Comparison of ENCODE assay signal across 1 cellular context in genomic region chr9:120435066-120435465, GRCh38.
TF ChIP-seq lines count a peak whose summit lies in the region.

No MANE protein-coding gene starts in this region.

TF ChIP-seq in WTC11, 78 proteins besides CTCF, POLR2A, EP300 and RAD21 (continued from another document):
- TF ChIP-seq, protein P1, sequence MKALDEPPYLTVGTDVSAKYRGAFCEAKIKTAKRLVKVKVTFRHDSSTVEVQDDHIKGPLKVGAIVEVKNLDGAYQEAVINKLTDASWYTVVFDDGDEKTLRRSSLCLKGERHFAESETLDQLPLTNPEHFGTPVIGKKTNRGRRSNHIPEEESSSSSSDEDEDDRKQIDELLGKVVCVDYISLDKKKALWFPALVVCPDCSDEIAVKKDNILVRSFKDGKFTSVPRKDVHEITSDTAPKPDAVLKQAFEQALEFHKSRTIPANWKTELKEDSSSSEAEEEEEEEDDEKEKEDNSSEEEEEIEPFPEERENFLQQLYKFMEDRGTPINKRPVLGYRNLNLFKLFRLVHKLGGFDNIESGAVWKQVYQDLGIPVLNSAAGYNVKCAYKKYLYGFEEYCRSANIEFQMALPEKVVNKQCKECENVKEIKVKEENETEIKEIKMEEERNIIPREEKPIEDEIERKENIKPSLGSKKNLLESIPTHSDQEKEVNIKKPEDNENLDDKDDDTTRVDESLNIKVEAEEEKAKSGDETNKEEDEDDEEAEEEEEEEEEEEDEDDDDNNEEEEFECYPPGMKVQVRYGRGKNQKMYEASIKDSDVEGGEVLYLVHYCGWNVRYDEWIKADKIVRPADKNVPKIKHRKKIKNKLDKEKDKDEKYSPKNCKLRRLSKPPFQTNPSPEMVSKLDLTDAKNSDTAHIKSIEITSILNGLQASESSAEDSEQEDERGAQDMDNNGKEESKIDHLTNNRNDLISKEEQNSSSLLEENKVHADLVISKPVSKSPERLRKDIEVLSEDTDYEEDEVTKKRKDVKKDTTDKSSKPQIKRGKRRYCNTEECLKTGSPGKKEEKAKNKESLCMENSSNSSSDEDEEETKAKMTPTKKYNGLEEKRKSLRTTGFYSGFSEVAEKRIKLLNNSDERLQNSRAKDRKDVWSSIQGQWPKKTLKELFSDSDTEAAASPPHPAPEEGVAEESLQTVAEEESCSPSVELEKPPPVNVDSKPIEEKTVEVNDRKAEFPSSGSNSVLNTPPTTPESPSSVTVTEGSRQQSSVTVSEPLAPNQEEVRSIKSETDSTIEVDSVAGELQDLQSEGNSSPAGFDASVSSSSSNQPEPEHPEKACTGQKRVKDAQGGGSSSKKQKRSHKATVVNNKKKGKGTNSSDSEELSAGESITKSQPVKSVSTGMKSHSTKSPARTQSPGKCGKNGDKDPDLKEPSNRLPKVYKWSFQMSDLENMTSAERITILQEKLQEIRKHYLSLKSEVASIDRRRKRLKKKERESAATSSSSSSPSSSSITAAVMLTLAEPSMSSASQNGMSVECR (CRISPR knock-in tag; IDR thresholded peaks at IDR 0.05; ENCODE audit: borderline replicate concordance), result no peak
- TF ChIP-seq PRRX2 (CRISPR knock-in tag; IDR thresholded peaks at IDR 0.05) (no peak), JUN (CRISPR knock-in tag; IDR thresholded peaks at IDR 0.05) (no peak), SP1 (CRISPR knock-in tag; conservative IDR thresholded peaks at IDR 0.05) (no peak), AR (CRISPR knock-in tag; IDR thresholded peaks at IDR 0.05) (no peak)
- TF ChIP-seq, protein P2, sequence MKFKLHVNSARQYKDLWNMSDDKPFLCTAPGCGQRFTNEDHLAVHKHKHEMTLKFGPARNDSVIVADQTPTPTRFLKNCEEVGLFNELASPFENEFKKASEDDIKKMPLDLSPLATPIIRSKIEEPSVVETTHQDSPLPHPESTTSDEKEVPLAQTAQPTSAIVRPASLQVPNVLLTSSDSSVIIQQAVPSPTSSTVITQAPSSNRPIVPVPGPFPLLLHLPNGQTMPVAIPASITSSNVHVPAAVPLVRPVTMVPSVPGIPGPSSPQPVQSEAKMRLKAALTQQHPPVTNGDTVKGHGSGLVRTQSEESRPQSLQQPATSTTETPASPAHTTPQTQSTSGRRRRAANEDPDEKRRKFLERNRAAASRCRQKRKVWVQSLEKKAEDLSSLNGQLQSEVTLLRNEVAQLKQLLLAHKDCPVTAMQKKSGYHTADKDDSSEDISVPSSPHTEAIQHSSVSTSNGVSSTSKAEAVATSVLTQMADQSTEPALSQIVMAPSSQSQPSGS (CRISPR knock-in tag; IDR thresholded peaks at IDR 0.05; ENCODE audit: borderline replicate concordance, low read depth), result no peak
